23 cellular contexts compared by ENCODE assay signal in the genomic region with DNA sequence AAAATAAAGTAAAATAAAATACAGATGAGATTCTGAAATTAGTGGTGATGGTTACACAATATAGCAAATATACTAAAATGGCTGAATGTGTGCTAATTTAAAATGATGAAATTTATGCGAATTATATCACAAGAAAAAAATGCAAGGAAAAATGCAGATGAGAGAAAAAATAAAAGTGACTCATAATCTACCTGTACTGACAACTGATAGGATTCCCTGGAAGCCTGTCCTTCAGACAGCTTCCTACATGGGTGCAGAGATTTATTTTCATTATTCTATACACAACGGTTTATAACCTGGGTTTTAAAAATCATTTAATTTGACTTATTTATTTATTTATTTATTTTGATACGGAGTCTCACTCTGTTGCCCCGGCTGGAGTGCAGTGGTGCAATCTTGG. TPM values are rescaled to one million over a fixed set of nuclear protein-coding genes. Genes with fewer than 3 reads are reported as not detected.
"Had no signal": no experiment of that assay in that cellular context is flagged by ENCODE, and none has a peak within 500 bp of the region (broad histone marks: within the 10 kb centered on the region; RNA-seq: fewer than 3 reads in every experiment).

No MANE protein-coding gene starts in this region.

- H3K27ac ChIP-seq: neutrophil, ovary, parathyroid adenoma, psoas muscle, right lobe of liver, sigmoid colon, stomach, thoracic aorta, thyroid gland, tibial nerve, upper lobe of left lung, vagina had no signal

- H3K79me2 ChIP-seq: parathyroid adenoma had no signal

- H3K27me3 ChIP-seq: ovary, right lobe of liver, sigmoid colon, thyroid gland, tibial nerve, upper lobe of left lung, vagina had no signal

- H2AFZ ChIP-seq: parathyroid adenoma had no signal

- H3K4me1 ChIP-seq: parathyroid adenoma, psoas muscle, right lobe of liver, thyroid gland, tibial nerve, vagina had no signal

- H3K4me3 ChIP-seq: ovary, psoas muscle, right lobe of liver, sigmoid colon, stomach, thoracic aorta, thyroid gland, tibial nerve, upper lobe of left lung, vagina had no signal

- H3K9me3 ChIP-seq: neutrophil, ovary, psoas muscle, right lobe of liver, sigmoid colon, stomach, thoracic aorta, thyroid gland, tibial nerve, upper lobe of left lung, vagina had no signal

- DNase-seq: naive thymus-derived CD8-positive, alpha-beta T cell; nephron progenitor cell; nucleus accumbens; ovary; posterior cingulate gyrus; psoas muscle; right cardiac atrium; right lobe of liver; sigmoid colon; small intestine; stimulated activated CD4-positive, alpha-beta T cell treated with anti-CD3 and anti-CD28 coated beads, Interleukin-2, amount 100 ng/mL, for 48 hours; stimulated activated CD4-positive, alpha-beta T cell treated with anti-CD3 and anti-CD28 coated beads, Interleukin-4, amount 100 ng/mL, for 24 hours; stimulated activated naive B cell treated with anti-CD40 and anti-IgM and Interleukin-4, amounts not matched to agents 10 μg/mL and 1 μg/mL and 100 μg/mL, for 72 hours; stimulated activated naive CD4-positive, alpha-beta T cell treated with Interleukin-2 at 50 U/mL for 16 hours; stomach; thyroid gland; trophoblast cell; upper lobe of left lung had no signal

- H3K36me3 ChIP-seq: neutrophil, ovary, right lobe of liver, sigmoid colon, stomach, thoracic aorta, thyroid gland, tibial nerve, upper lobe of left lung, vagina had no signal

RNA-seq across cellular contexts. Expression of gene NCS1, which starts 5.8 kb away (rescaled TPM):
- total RNA-seq: naive thymus-derived CD8-positive, alpha-beta T cell had no signal
